ENCODE assay signal across 27 cellular contexts in the genomic region with DNA sequence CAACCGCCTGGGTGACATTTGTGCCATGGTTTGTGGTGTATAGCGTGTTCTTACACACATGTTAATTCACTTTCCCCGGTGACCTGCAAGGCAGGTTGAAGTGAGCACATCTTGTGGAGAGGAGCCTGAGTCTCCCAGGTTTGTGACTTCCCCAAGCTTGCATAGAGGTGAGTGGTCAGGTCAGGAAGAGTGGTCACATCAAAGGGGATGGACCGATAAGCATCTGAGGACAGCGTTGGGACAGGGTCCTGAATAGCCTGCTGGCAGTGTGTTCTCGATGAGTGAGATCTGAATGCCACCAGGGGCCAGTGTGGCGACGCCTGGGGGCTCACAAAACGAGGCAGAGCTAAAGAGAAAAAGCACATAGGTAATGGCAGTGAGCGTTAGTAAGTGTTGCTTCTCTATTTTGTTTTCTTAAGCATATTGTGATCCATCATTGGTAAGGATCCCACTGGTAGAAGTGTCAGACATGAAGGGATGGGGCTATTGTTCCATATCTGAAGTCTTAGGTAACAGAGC.
DNase-seq lines count a peak whose midpoint lies in the region; ATAC-seq and TF ChIP-seq lines count a peak whose summit lies in the region.
"Had no signal": no experiment of that assay in that cellular context is flagged by ENCODE, and none has a peak within 500 bp of the region (broad histone marks: within the 10 kb centered on the region; RNA-seq: fewer than 3 reads in every experiment).

No MANE protein-coding gene starts in this region.

- H3K4me3 ChIP-seq in GM06990 (replicated peaks; ENCODE audit: low read depth, low read length) (no peak overlapping the region), GM23338 (no peak overlapping the region), OCI-LY3 (ENCODE audit: low read length) (no peak overlapping the region)
- H3K4me3 ChIP-seq: cardiac muscle cell, colonic mucosa, left ventricle myocardium inferior, psoas muscle, transverse colon had no signal

- no peaks in the 10 kb centered on the region for H3K9me2 ChIP-seq in GM23338 (ENCODE audit: insufficient read depth)

- H3K9ac ChIP-seq in OCI-LY3 (ENCODE audit: low read length) = no peak overlapping the region

- H3K4me1 Mint-ChIP-seq in GM23338 = peaks cover 26% of the 10 kb centered on the region
- H3K4me1 Mint-ChIP-seq: activated naive CD8-positive, alpha-beta T cell treated with anti-CD3 and anti-CD28 coated beads, Interleukin-2, amount 50 U/mL, for 24 hours; B cell; mesothelial cell of epicardium had no signal

- peaks cover 5% of the 10 kb centered on the region for H3K27me3 Mint-ChIP-seq in GM23338 (ENCODE audit: insufficient read depth, low read depth, poor library complexity)

- H3K27me3 ChIP-seq in GM06990 (replicated peaks; ENCODE audit: control insufficient read depth, insufficient read depth, low read length) (no peaks in the 10 kb centered on the region; the same call in 1 of the 2 replicates), GM23338 (ENCODE audit: insufficient read depth) (no peaks in the 10 kb centered on the region), OCI-LY3 (ENCODE audit: low read depth, low read length) (peaks cover 65% of the 10 kb centered on the region)
- H3K27me3 ChIP-seq: colonic mucosa had no signal

- H3K9me3 Mint-ChIP-seq in GM23338 = no peaks in the 10 kb centered on the region
- H3K9me3 Mint-ChIP-seq: activated CD4-positive, alpha-beta memory T cell treated with anti-CD3 and anti-CD28 coated beads for 36 hours; activated naive CD8-positive, alpha-beta T cell treated with anti-CD3 and anti-CD28 coated beads, Interleukin-2, amount 50 U/mL, for 24 hours; CD8-positive, alpha-beta T cell had no signal

- H3K4me1 ChIP-seq in GM23338 (ENCODE audit: insufficient read depth) (no peaks in the 10 kb centered on the region; the same call in 1 of the 2 replicates), OCI-LY3 (ENCODE audit: low read length) (peaks cover 10% of the 10 kb centered on the region; the same call in 1 of the 2 replicates)
- H3K4me1 ChIP-seq: colonic mucosa, left ventricle myocardium inferior, psoas muscle, transverse colon had no signal

- no peaks in the 10 kb centered on the region for H3F3A ChIP-seq in GM23338 (replicated peaks; ENCODE audit: low read depth)

- H3K36me3 ChIP-seq in GM06990 (ENCODE audit: control insufficient read depth, insufficient read depth, low read length) (no peaks in the 10 kb centered on the region), GM23338 (ENCODE audit: insufficient read depth) (no peaks in the 10 kb centered on the region; the same call in 1 of the 2 replicates), OCI-LY3 (replicated peaks; ENCODE audit: low read depth, low read length) (no peaks in the 10 kb centered on the region)
- H3K36me3 ChIP-seq: cardiac muscle cell, colonic mucosa, left ventricle myocardium inferior, transverse colon had no signal

- H3K27ac Mint-ChIP-seq in GM23338 = no peak overlapping the region
- H3K27ac Mint-ChIP-seq: activated CD4-positive, alpha-beta memory T cell treated with anti-CD3 and anti-CD28 coated beads for 36 hours; activated naive CD8-positive, alpha-beta T cell treated with anti-CD3 and anti-CD28 coated beads, Interleukin-2, amount 50 U/mL, for 24 hours; B cell; CD8-positive, alpha-beta T cell; mesothelial cell of epicardium had no signal

- no peak overlapping the region for H3K4me3 Mint-ChIP-seq in GM23338
- H3K4me3 Mint-ChIP-seq: activated CD4-positive, alpha-beta memory T cell treated with anti-CD3 and anti-CD28 coated beads for 36 hours; activated naive CD8-positive, alpha-beta T cell treated with anti-CD3 and anti-CD28 coated beads, Interleukin-2, amount 50 U/mL, for 24 hours; B cell; CD8-positive, alpha-beta T cell; mesothelial cell of epicardium had no signal

- H3K27ac ChIP-seq in GM23338 (ENCODE audit: low read depth) (no peak overlapping the region), OCI-LY3 (ENCODE audit: low read length) (no peak overlapping the region)
- H3K27ac ChIP-seq: cardiac muscle cell, colonic mucosa, HL-60, left ventricle myocardium inferior, psoas muscle, transverse colon had no signal

- DNase-seq in GM06990 (ENCODE audit: extremely low read depth, insufficient read length) (no peak), GM23338 (ENCODE audit: low spot score) (peak; percentile 52), iPS-NIHi7 (ENCODE audit: extremely low spot score) (peak; percentile 47), NCI-H2171 treated with DMSO at 0.1 percent for 48 hours (lab: John Stamatoyannopoulos, UW) (no peak)
- DNase-seq: activated CD4-positive, alpha-beta memory T cell treated with anti-CD3 and anti-CD28 coated beads for 36 hours; activated naive CD4-positive, alpha-beta T cell; activated naive CD8-positive, alpha-beta T cell treated with anti-CD3 and anti-CD28 coated beads, Interleukin-2, amount 50 U/mL, for 24 hours; CD8-positive, alpha-beta T cell; colonic mucosa; effector CD4-positive, alpha-beta T cell; hippocampal formation; left ventricle myocardium inferior; NCI-H1048; NCI-H446 treated with DMSO at 0.1 percent for 48 hours; NCI-H774; psoas muscle; stimulated activated CD4-positive, alpha-beta T cell treated with anti-CD3 and anti-CD28 coated beads, Interleukin-4, amount 100 ng/mL, for 4 hours; transverse colon had no signal

- H3K9me3 ChIP-seq in OCI-LY3 (ENCODE audit: insufficient read depth, low read length) = no peaks in the 10 kb centered on the region
- H3K9me3 ChIP-seq: colonic mucosa, left ventricle myocardium inferior, psoas muscle, transverse colon had no signal

- no peak overlapping the region for H2AFZ ChIP-seq in GM23338
- no peak overlapping the region for H2AFZ ChIP-seq in OCI-LY3 (ENCODE audit: low read depth, low read length)

- H4K20me1 ChIP-seq in GM23338 (replicated peaks; ENCODE audit: insufficient read depth) (peaks cover 2% of the 10 kb centered on the region; the same call in 1 of the 2 replicates), OCI-LY3 (ENCODE audit: insufficient read depth, low read length) (no peaks in the 10 kb centered on the region)

- H3K4me2 ChIP-seq in GM23338 (no peak overlapping the region), OCI-LY3 (ENCODE audit: low read length) (no peak overlapping the region)

- H3K79me2 ChIP-seq in GM23338 (replicated peaks; ENCODE audit: insufficient read depth) = no peaks in the 10 kb centered on the region
- H3K79me2 ChIP-seq in OCI-LY3 (ENCODE audit: low read length) = no peaks in the 10 kb centered on the region

- ATAC-seq in GM23338 (peak; percentile 71), HG03354 (IDR thresholded peaks at IDR 0.05; ENCODE audit: poor library complexity, severe bottlenecking, unreplicated experiment) (no peak), GM21717 (IDR thresholded peaks at IDR 0.05; ENCODE audit: unreplicated experiment) (no peak), GM19395 (IDR thresholded peaks at IDR 0.05; ENCODE audit: unreplicated experiment) (no peak)
- ATAC-seq: activated CD4-positive, CD25-positive, alpha-beta regulatory T cell treated with anti-CD3 and anti-CD28 coated beads, Interleukin-2, amount 50 U/mL, for 24 hours; activated naive CD8-positive, alpha-beta T cell treated with anti-CD3 and anti-CD28 coated beads, Interleukin-2, amount 50 U/mL, for 24 hours; CD8-positive, alpha-beta T cell; psoas muscle had no signal

- no peaks in the 10 kb centered on the region for H3K36me3 Mint-ChIP-seq in GM23338 (ENCODE audit: low read depth)
- H3K36me3 Mint-ChIP-seq: activated CD4-positive, alpha-beta memory T cell treated with anti-CD3 and anti-CD28 coated beads for 36 hours; CD8-positive, alpha-beta T cell; mesothelial cell of epicardium had no signal

- peak; percentile 54 for TF ChIP-seq CTCF in GM06990 (IDR thresholded peaks at IDR 0.05; ENCODE audit: insufficient read depth, low read length, poor library complexity, severe bottlenecking)
- TF ChIP-seq CTCF in GM23338 (conservative IDR thresholded peaks at IDR 0.05; ENCODE audit: low read depth in 2 of 2) = peak; percentile 34 to 77; a peak in 3 of 4 replicates
- peak; percentile 30; the same call in 1 of the 2 replicates for TF ChIP-seq CTCF in OCI-LY3 (IDR thresholded peaks at IDR 0.05; ENCODE audit: low read depth, low read length)

TF ChIP-seq in GM23338, 12 proteins besides CTCF, POLR2A, EP300 and RAD21:
- no peak for TF ChIP-seq STAT1 (IDR thresholded peaks at IDR 0.05; ENCODE audit: unreplicated experiment)
- TF ChIP-seq ZNF114 (CRISPR knock-in tag; IDR thresholded peaks at IDR 0.05) = no peak
- no peak for TF ChIP-seq EZH2phosphoT487 (IDR thresholded peaks at IDR 0.05; ENCODE audit: unreplicated experiment)
- TF ChIP-seq JUNB (IDR thresholded peaks at IDR 0.05; ENCODE audit: unreplicated experiment) = no peak
- TF ChIP-seq POLR2AphosphoS5 (IDR thresholded peaks at IDR 0.05; ENCODE audit: low read depth) = no peak
- TF ChIP-seq, protein P1, sequence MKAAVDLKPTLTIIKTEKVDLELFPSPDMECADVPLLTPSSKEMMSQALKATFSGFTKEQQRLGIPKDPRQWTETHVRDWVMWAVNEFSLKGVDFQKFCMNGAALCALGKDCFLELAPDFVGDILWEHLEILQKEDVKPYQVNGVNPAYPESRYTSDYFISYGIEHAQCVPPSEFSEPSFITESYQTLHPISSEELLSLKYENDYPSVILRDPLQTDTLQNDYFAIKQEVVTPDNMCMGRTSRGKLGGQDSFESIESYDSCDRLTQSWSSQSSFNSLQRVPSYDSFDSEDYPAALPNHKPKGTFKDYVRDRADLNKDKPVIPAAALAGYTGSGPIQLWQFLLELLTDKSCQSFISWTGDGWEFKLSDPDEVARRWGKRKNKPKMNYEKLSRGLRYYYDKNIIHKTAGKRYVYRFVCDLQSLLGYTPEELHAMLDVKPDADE (IDR thresholded peaks at IDR 0.05) = no peak
- TF ChIP-seq ZNF331 (CRISPR knock-in tag; IDR thresholded peaks at IDR 0.05; ENCODE audit: low read depth) = no peak
TF ChIP-seq in GM23338: peak in this region for 0.

Comparison
In these comparisons a context has a peak if more than half of its experiments do, and no peak if none do; other contexts are left out.
1. DNase-seq: peak in GM23338 (single experiment) and iPS-NIHi7 (single experiment); none in GM06990 (single experiment) and NCI-H2171 treated with DMSO at 0.1 percent for 48 hours (single experiment).
2. Peak in every context shown above with its lines, with median percentiles within 50 percentile points of each other: CTCF ChIP-seq.